ENCODE assay signal across 9 cellular contexts in the genomic region with DNA sequence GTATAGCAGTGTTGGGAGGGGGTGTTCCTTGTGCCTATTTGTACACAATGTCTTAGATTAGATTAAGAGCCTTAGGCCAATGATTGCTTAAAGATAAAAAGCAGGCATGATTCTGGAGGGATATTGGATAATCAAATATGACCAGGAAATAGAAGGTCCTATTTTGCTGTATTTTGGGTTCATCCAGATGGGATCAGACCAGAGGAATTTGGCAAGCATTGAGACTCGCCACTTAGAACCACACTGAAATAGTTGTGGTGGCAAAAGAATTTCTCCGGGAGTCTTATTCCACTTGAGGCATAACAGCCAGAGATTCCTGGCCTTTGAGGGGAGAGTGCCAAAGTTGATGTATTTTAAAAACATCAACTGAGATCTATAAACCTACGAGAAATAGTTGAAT.
DNase-seq lines count a peak whose midpoint lies in the region; ATAC-seq and TF ChIP-seq lines count a peak whose summit lies in the region.
"Had no signal": no experiment of that assay in that cellular context is flagged by ENCODE, and none has a peak within 500 bp of the region (broad histone marks: within the 10 kb centered on the region; RNA-seq: fewer than 3 reads in every experiment).

No MANE protein-coding gene starts in this region.

- peaks cover 20% of the 10 kb centered on the region for H3K9me3 Mint-ChIP-seq in activated CD8-positive, alpha-beta T cell treated with anti-CD3 and anti-CD28 coated beads, Interleukin-2, amount 10 ng/mL, durations not matched to agents 7 days and 5 days (ENCODE audit: insufficient read depth)

- POLR2A ChIA-PET in RWPE1 (lab: Yijun Ruan, JAX; ENCODE audit: low non-redundant PET) = no interaction called here
- POLR2A ChIA-PET in activated CD8-positive, alpha-beta T cell treated with anti-CD3 and anti-CD28 coated beads, Interleukin-2, amount 10 ng/mL, durations not matched to agents 7 days and 5 days (lab: Charles Lee) = no interaction called here

- H3K27ac Mint-ChIP-seq in activated CD8-positive, alpha-beta T cell treated with anti-CD3 and anti-CD28 coated beads, Interleukin-2, amount 10 ng/mL, durations not matched to agents 7 days and 5 days = no peak overlapping the region
- H3K27ac Mint-ChIP-seq: stimulated activated effector memory CD8-positive, alpha-beta T cell treated with anti-CD3 and anti-CD28 coated beads, Interleukin-12 subunit alpha, Interleukin-12 subunit beta, amount 100 ng/mL, for 72 hours had no signal

- peaks cover 2% of the 10 kb centered on the region for H3K36me3 Mint-ChIP-seq in activated CD8-positive, alpha-beta T cell treated with anti-CD3 and anti-CD28 coated beads, Interleukin-2, amount 10 ng/mL, durations not matched to agents 7 days and 5 days (ENCODE audit: low read depth)
- H3K36me3 Mint-ChIP-seq: stimulated activated effector memory CD8-positive, alpha-beta T cell treated with anti-CD3 and anti-CD28 coated beads, Interleukin-12 subunit alpha, Interleukin-12 subunit beta, amount 100 ng/mL, for 72 hours had no signal

- H3K4me3 Mint-ChIP-seq in activated CD8-positive, alpha-beta T cell treated with anti-CD3 and anti-CD28 coated beads, Interleukin-2, amount 10 ng/mL, durations not matched to agents 7 days and 5 days = no peak overlapping the region
- H3K4me3 Mint-ChIP-seq: stimulated activated effector memory CD8-positive, alpha-beta T cell treated with anti-CD3 and anti-CD28 coated beads, Interleukin-12 subunit alpha, Interleukin-12 subunit beta, amount 100 ng/mL, for 72 hours had no signal

- H3K27me3 Mint-ChIP-seq in activated CD8-positive, alpha-beta T cell treated with anti-CD3 and anti-CD28 coated beads, Interleukin-2, amount 10 ng/mL, durations not matched to agents 7 days and 5 days (ENCODE audit: low read depth) = no peaks in the 10 kb centered on the region

- DNase-seq in DMS 273 treated with DMSO at 0.1 percent for 48 hours (lab: John Stamatoyannopoulos, UW) (peak; percentile 43), RWPE1 (ENCODE audit: low spot score) (peak; percentile 68), fibroblast of mammary gland (ENCODE audit: low read depth) (peak; percentile 97), retinal pigment epithelial cell (ENCODE audit: low read depth) (peak; percentile 93), NOMO-1 (lab: John Stamatoyannopoulos, UW; ENCODE audit: unreplicated experiment in 2 of 2) (no peak), NCI-H510A (lab: John Stamatoyannopoulos, UW) (no peak), KBM-7 (no peak)
- DNase-seq in activated CD8-positive, alpha-beta T cell treated with anti-CD3 and anti-CD28 coated beads, Interleukin-2, amount 10 ng/mL, durations not matched to agents 7 days and 5 days = no peak

- H3K4me1 Mint-ChIP-seq in activated CD8-positive, alpha-beta T cell treated with anti-CD3 and anti-CD28 coated beads, Interleukin-2, amount 10 ng/mL, durations not matched to agents 7 days and 5 days (ENCODE audit: low read depth) = peaks cover 11% of the 10 kb centered on the region

- no peak overlapping the region for H3K27ac ChIP-seq in RWPE1

- CTCF ChIA-PET in RWPE1 (lab: Yijun Ruan, JAX) = no interaction called here
- CTCF ChIA-PET in activated CD8-positive, alpha-beta T cell treated with anti-CD3 and anti-CD28 coated beads, Interleukin-2, amount 10 ng/mL, durations not matched to agents 7 days and 5 days (lab: Charles Lee) = no interaction called here

- ATAC-seq in activated CD8-positive, alpha-beta T cell treated with anti-CD3 and anti-CD28 coated beads, Interleukin-2, amount 10 ng/mL, durations not matched to agents 7 days and 5 days = no peak
- ATAC-seq: stimulated activated effector memory CD8-positive, alpha-beta T cell treated with anti-CD3 and anti-CD28 coated beads, Interleukin-12 subunit alpha, Interleukin-12 subunit beta, amount 100 ng/mL, for 72 hours had no signal

- in situ Hi-C loops in KBM-7 (cut with MboI; ENCODE audit: low pct_unique_long_range_greater_than_20kb, low sequenced_read_pairs) = no loop called here

- H3K4me3 ChIP-seq in fibroblast of mammary gland (ENCODE audit: control insufficient read depth, low read depth, low read length) = no peak overlapping the region
- H3K4me3 ChIP-seq in retinal pigment epithelial cell (ENCODE audit: low read length) = no peak overlapping the region

- TF ChIP-seq CTCF in RWPE1 (conservative IDR thresholded peaks at IDR 0.05; ENCODE audit: low read depth) (no peak), fibroblast of mammary gland (conservative IDR thresholded peaks at IDR 0.05; ENCODE audit: control insufficient read depth, insufficient read depth, low read depth, low read length) (no peak), retinal pigment epithelial cell (conservative IDR thresholded peaks at IDR 0.05; ENCODE audit: low read depth, low read length) (no peak)

Comparison
In these comparisons a context has a peak if more than half of its experiments do, and no peak if none do; other contexts are left out.
1. DNase-seq: peak in DMS 273 treated with DMSO at 0.1 percent for 48 hours (single experiment), RWPE1 (single experiment), fibroblast of mammary gland (single experiment) and retinal pigment epithelial cell (single experiment); none in NOMO-1 (0 of 2), NCI-H510A (single experiment), activated CD8-positive, alpha-beta T cell treated with anti-CD3 and anti-CD28 coated beads, Interleukin-2, amount 10 ng/mL, durations not matched to agents 7 days and 5 days (single experiment) and KBM-7 (single experiment).